In genomic region chr1:98723574-98723973, GRCh38 we compare ENCODE assay signal across 31 cellular contexts.
"Had no signal": no experiment of that assay in that cellular context is flagged by ENCODE, and none has a peak within 500 bp of the region (broad histone marks: within the 10 kb centered on the region; RNA-seq: fewer than 3 reads in every experiment).

No MANE protein-coding gene starts in this region.

- H3K27ac ChIP-seq: ascending aorta, breast epithelium, cardiac muscle cell, colonic mucosa, esophagus muscularis mucosa, foreskin keratinocyte, gastrocnemius medialis, heart right ventricle, WERI-Rb-1 had no signal

- H3K4me1 ChIP-seq: ascending aorta, breast epithelium, colonic mucosa, esophagus muscularis mucosa, foreskin keratinocyte, gastrocnemius medialis, heart right ventricle had no signal

- H3K9me3 ChIP-seq: ascending aorta, breast epithelium, colonic mucosa, esophagus muscularis mucosa, gastrocnemius medialis had no signal

- H3K36me3 ChIP-seq: breast epithelium, cardiac muscle cell, colonic mucosa, gastrocnemius medialis, WERI-Rb-1 had no signal

- DNase-seq: activated B cell treated with CpG ODN at 0.5 μM for 24 hours; activated CD4-positive, alpha-beta T cell treated with anti-CD3 and anti-CD28 coated beads for 48 hours; activated CD4-positive, alpha-beta T cell treated with anti-CD3 and anti-CD28 coated beads, Interleukin-2, amount 50 U/mL, for 1 hour; activated CD4-positive, alpha-beta T cell treated with anti-CD3 and anti-CD28 coated beads, Interleukin-2, amount 50 U/mL, for 48 hours; activated CD8-positive, alpha-beta memory T cell treated with anti-CD3 and anti-CD28 coated beads, Interleukin-2, amount 10 ng/mL, durations not matched to agents 7 days and 5 days; activated CD8-positive, alpha-beta memory T cell treated with anti-CD3 and anti-CD28 coated beads, Interleukin-2, amount 50 U/mL, for 4 hours; activated CD8-positive, alpha-beta T cell treated with anti-CD3 and anti-CD28 coated beads, Interleukin-2, amount 10 ng/mL, durations not matched to agents 7 days and 5 days; activated effector memory CD4-positive, alpha-beta T cell treated with anti-CD3 and anti-CD28 coated beads, Interleukin-2, amount 50 U/mL, for 16 hours; activated naive CD4-positive, alpha-beta T cell treated with anti-CD3 and anti-CD28 coated beads for 36 hours; activated naive CD8-positive, alpha-beta T cell treated with anti-CD3 and anti-CD28 coated beads for 36 hours; activated naive CD8-positive, alpha-beta T cell treated with anti-CD3 and anti-CD28 coated beads, Interleukin-2, amount 50 U/mL, for 24 hours; activated T-cell treated with anti-CD3 and anti-CD28 coated beads, Interleukin-2, amount 50 U/mL, for 1 hour; activated T-cell treated with anti-CD3 and anti-CD28 coated beads, Interleukin-2, amount 50 U/mL, for 48 hours; central memory CD4-positive, alpha-beta T cell; cerebellar nuclear complex; colonic mucosa; effector CD8-positive, alpha-beta T cell; endodermal cell; erythroblast; foreskin keratinocyte; gastrocnemius medialis; heart right ventricle; T-helper 1 cell; T-helper 17 cell; T1000; WERI-Rb-1 had no signal

- H3K4me3 ChIP-seq: ascending aorta, breast epithelium, cardiac muscle cell, colonic mucosa, esophagus muscularis mucosa, gastrocnemius medialis, heart right ventricle had no signal

- ATAC-seq: activated CD4-positive, CD25-positive, alpha-beta regulatory T cell treated with anti-CD3 and anti-CD28 coated beads, Interleukin-2, amount 50 U/mL, for 24 hours; activated CD8-positive, alpha-beta memory T cell treated with anti-CD3 and anti-CD28 coated beads, Interleukin-2, amount 10 ng/mL, durations not matched to agents 7 days and 5 days; activated CD8-positive, alpha-beta T cell treated with anti-CD3 and anti-CD28 coated beads, Interleukin-2, amount 10 ng/mL, durations not matched to agents 7 days and 5 days; activated naive CD8-positive, alpha-beta T cell treated with anti-CD3 and anti-CD28 coated beads, Interleukin-2, amount 50 U/mL, for 24 hours; foreskin keratinocyte; gastrocnemius medialis; heart right ventricle; T-helper 17 cell had no signal

- H3K27me3 ChIP-seq: ascending aorta, breast epithelium, cardiac muscle cell, colonic mucosa, esophagus muscularis mucosa, foreskin keratinocyte, gastrocnemius medialis, heart right ventricle had no signal
